22 cellular contexts compared by ENCODE assay signal in genomic region chr2:204018717-204019116, GRCh38.
DNase-seq lines count a peak whose midpoint lies in the region; ATAC-seq and TF ChIP-seq lines count a peak whose summit lies in the region.
"Had no signal": no experiment of that assay in that cellular context is flagged by ENCODE, and none has a peak within 500 bp of the region (broad histone marks: within the 10 kb centered on the region; RNA-seq: fewer than 3 reads in every experiment).

No MANE protein-coding gene starts in this region.

- DNase-seq in activated CD4-positive, alpha-beta T cell treated with anti-CD3 and anti-CD28 coated beads, Interleukin-2, amount 10 ng/mL, durations not matched to agents 24 days and 14 days: no peak
- no peak for DNase-seq in activated CD4-positive, alpha-beta T cell treated with anti-CD3 and anti-CD28 coated beads, Interleukin-2, amount 50 U/mL, for 48 hours
- DNase-seq in natural killer cell treated with Interleukin-12 subunit alpha and Interleukin-12 subunit beta and Interleukin-15 and Interleukin-18, amount 100 ng/mL, for 72 hours (ENCODE audit: low spot score): no peak
- DNase-seq in natural killer cell (no peak), cerebellar cortex (ENCODE audit: low spot score) (no peak), RWPE1 (ENCODE audit: low spot score) (no peak)
- DNase-seq in activated effector memory CD4-positive, alpha-beta T cell treated with anti-CD3 and anti-CD28 coated beads, Interleukin-2, amount 50 U/mL, for 16 hours: no peak
- DNase-seq: AML-193; Calu3; CD8-positive, alpha-beta memory T cell; IMR-90; NCI-H1092 treated with DMSO at 0.1 percent for 48 hours; NCI-H146; NCI-H2081; NCI-H2171; NCI-H345; NCI-H526; OCI-M1; Right ventricle myocardium superior had no signal

- TF ChIP-seq CTCF in natural killer cell (IDR thresholded peaks at IDR 0.05) (no peak), RWPE1 (conservative IDR thresholded peaks at IDR 0.05; ENCODE audit: low read depth) (no peak)

- intact Hi-C loops in activated CD4-positive, alpha-beta T cell treated with anti-CD3 and anti-CD28 coated beads, Interleukin-2, amount 10 ng/mL, durations not matched to agents 24 days and 14 days (cut with micrococcal nuclease): loop anchor here (1.0 to 2.0 kb wide), 8 partner anchors 9 to 90 kb away; no protein-coding TSS in a partner anchor
- intact Hi-C loops in natural killer cell (cut with micrococcal nuclease): no loop called here

- POLR2A ChIA-PET in RWPE1 (lab: Yijun Ruan, JAX; ENCODE audit: low non-redundant PET): no interaction called here

- no peak overlapping the region for H3K4me3 Mint-ChIP-seq in activated CD4-positive, alpha-beta T cell treated with anti-CD3 and anti-CD28 coated beads, Interleukin-2, amount 10 ng/mL, durations not matched to agents 24 days and 14 days
- H3K4me3 Mint-ChIP-seq in natural killer cell treated with Interleukin-12 subunit alpha and Interleukin-12 subunit beta and Interleukin-15 and Interleukin-18, amount 100 ng/mL, for 72 hours: no peak overlapping the region
- H3K4me3 Mint-ChIP-seq in natural killer cell: no peak overlapping the region
- H3K4me3 Mint-ChIP-seq in activated T-helper 17 cell treated with anti-CD3 and anti-CD28 coated beads, Interleukin-2, amount 50 U/mL, for 72 hours: peak overlapping the region; percentile 79
- H3K4me3 Mint-ChIP-seq: CD8-positive, alpha-beta memory T cell had no signal

- no peak overlapping the region for H3K27ac ChIP-seq in RWPE1
- H3K27ac ChIP-seq: C4-2B, KMS-11 had no signal

- H3K27ac Mint-ChIP-seq in activated CD4-positive, alpha-beta T cell treated with anti-CD3 and anti-CD28 coated beads, Interleukin-2, amount 10 ng/mL, durations not matched to agents 24 days and 14 days: peak overlapping the region; percentile 63
- H3K27ac Mint-ChIP-seq in natural killer cell treated with Interleukin-12 subunit alpha and Interleukin-12 subunit beta and Interleukin-15 and Interleukin-18, amount 100 ng/mL, for 72 hours: peak overlapping the region; percentile 77 to 86
- H3K27ac Mint-ChIP-seq in natural killer cell: no peak overlapping the region
- H3K27ac Mint-ChIP-seq in activated T-helper 17 cell treated with anti-CD3 and anti-CD28 coated beads, Interleukin-2, amount 50 U/mL, for 72 hours: peak overlapping the region; percentile 96
- H3K27ac Mint-ChIP-seq: CD8-positive, alpha-beta memory T cell had no signal

- peaks cover 40% of the 10 kb centered on the region for H3K4me1 Mint-ChIP-seq in activated CD4-positive, alpha-beta T cell treated with anti-CD3 and anti-CD28 coated beads, Interleukin-2, amount 10 ng/mL, durations not matched to agents 24 days and 14 days
- peaks cover 33 to 62% of the 10 kb centered on the region in 2 donors for H3K4me1 Mint-ChIP-seq in natural killer cell treated with Interleukin-12 subunit alpha and Interleukin-12 subunit beta and Interleukin-15 and Interleukin-18, amount 100 ng/mL, for 72 hours (ENCODE audit: low read depth in 2 of 2)
- peaks cover 5 to 6% of the 10 kb centered on the region in 2 donors for H3K4me1 Mint-ChIP-seq in natural killer cell
- peaks cover 52% of the 10 kb centered on the region for H3K4me1 Mint-ChIP-seq in activated T-helper 17 cell treated with anti-CD3 and anti-CD28 coated beads, Interleukin-2, amount 50 U/mL, for 72 hours

- ATAC-seq in natural killer cell treated with Interleukin-12 subunit alpha and Interleukin-12 subunit beta and Interleukin-15 and Interleukin-18, amount 100 ng/mL, for 72 hours: no peak
- ATAC-seq in natural killer cell: no peak
- ATAC-seq in activated T-helper 17 cell treated with anti-CD3 and anti-CD28 coated beads, Interleukin-2, amount 50 U/mL, for 72 hours (replicated peaks): no peak

- CTCF ChIA-PET in RWPE1 (lab: Yijun Ruan, JAX): interaction anchor here (0.5 kb wide), 1 partner anchor 166 kb away, joined by 3 read pairs; no protein-coding TSS in a partner anchor

- H3K27me3 Mint-ChIP-seq in activated CD4-positive, alpha-beta T cell treated with anti-CD3 and anti-CD28 coated beads, Interleukin-2, amount 10 ng/mL, durations not matched to agents 24 days and 14 days: no peaks in the 10 kb centered on the region
- H3K27me3 Mint-ChIP-seq in natural killer cell treated with Interleukin-12 subunit alpha and Interleukin-12 subunit beta and Interleukin-15 and Interleukin-18, amount 100 ng/mL, for 72 hours: peaks cover 0 to 7% of the 10 kb centered on the region in 2 donors
- H3K27me3 Mint-ChIP-seq in natural killer cell (ENCODE audit: low read depth in 2 of 2): peaks cover 4 to 13% of the 10 kb centered on the region in 2 donors
- H3K27me3 Mint-ChIP-seq in activated T-helper 17 cell treated with anti-CD3 and anti-CD28 coated beads, Interleukin-2, amount 50 U/mL, for 72 hours: no peaks in the 10 kb centered on the region

- peaks cover 8% of the 10 kb centered on the region for H3K36me3 Mint-ChIP-seq in activated CD4-positive, alpha-beta T cell treated with anti-CD3 and anti-CD28 coated beads, Interleukin-2, amount 10 ng/mL, durations not matched to agents 24 days and 14 days (ENCODE audit: low read depth)
- peaks cover 12% of the 10 kb centered on the region for H3K36me3 Mint-ChIP-seq in natural killer cell treated with Interleukin-12 subunit alpha and Interleukin-12 subunit beta and Interleukin-15 and Interleukin-18, amount 100 ng/mL, for 72 hours
- no peaks in the 10 kb centered on the region for H3K36me3 Mint-ChIP-seq in natural killer cell
- H3K36me3 Mint-ChIP-seq in activated T-helper 17 cell treated with anti-CD3 and anti-CD28 coated beads, Interleukin-2, amount 50 U/mL, for 72 hours (ENCODE audit: low read depth): peaks cover 11% of the 10 kb centered on the region

- peaks cover 32% of the 10 kb centered on the region for H3K9me3 Mint-ChIP-seq in activated CD4-positive, alpha-beta T cell treated with anti-CD3 and anti-CD28 coated beads, Interleukin-2, amount 10 ng/mL, durations not matched to agents 24 days and 14 days
- peaks cover 5% of the 10 kb centered on the region for H3K9me3 Mint-ChIP-seq in natural killer cell treated with Interleukin-12 subunit alpha and Interleukin-12 subunit beta and Interleukin-15 and Interleukin-18, amount 100 ng/mL, for 72 hours
- peaks cover 0 to 2% of the 10 kb centered on the region in 2 donors for H3K9me3 Mint-ChIP-seq in natural killer cell
- peaks cover 6% of the 10 kb centered on the region for H3K9me3 Mint-ChIP-seq in activated T-helper 17 cell treated with anti-CD3 and anti-CD28 coated beads, Interleukin-2, amount 50 U/mL, for 72 hours
- H3K9me3 Mint-ChIP-seq: CD8-positive, alpha-beta memory T cell had no signal

Comparison
In these comparisons a context has a peak if more than half of its experiments do, and no peak if none do; other contexts are left out.
1. H3K27ac Mint-ChIP-seq: peak in activated CD4-positive, alpha-beta T cell treated with anti-CD3 and anti-CD28 coated beads, Interleukin-2, amount 10 ng/mL, durations not matched to agents 24 days and 14 days (single experiment), natural killer cell treated with Interleukin-12 subunit alpha and Interleukin-12 subunit beta and Interleukin-15 and Interleukin-18, amount 100 ng/mL, for 72 hours (2 of 2) and activated T-helper 17 cell treated with anti-CD3 and anti-CD28 coated beads, Interleukin-2, amount 50 U/mL, for 72 hours (single experiment); none in natural killer cell (0 of 2).